11 cellular contexts compared by ENCODE assay signal in genomic region chr11:75733346-75734107, GRCh38. TPM values are rescaled to one million over a fixed set of nuclear protein-coding genes. Genes with fewer than 3 reads are reported as not detected.
DNase-seq lines count a peak whose midpoint lies in the region; ATAC-seq and TF ChIP-seq lines count a peak whose summit lies in the region.
"Had no signal": no experiment of that assay in that cellular context is flagged by ENCODE, and none has a peak within 500 bp of the region (broad histone marks: within the 10 kb centered on the region; RNA-seq: fewer than 3 reads in every experiment).

No MANE protein-coding gene starts in this region.

- no peaks in the 10 kb centered on the region for H4K20me1 ChIP-seq in PC-3 (ENCODE audit: low read length)

- no peak overlapping the region for H3K4me2 ChIP-seq in PC-3 (ENCODE audit: low read length)

- H3K36me3 ChIP-seq in PC-3 (ENCODE audit: low read depth, low read length), result no peaks in the 10 kb centered on the region
- H3K36me3 ChIP-seq in ovary, result no peaks in the 10 kb centered on the region
- H3K36me3 ChIP-seq: HAP-1 had no signal

- intact Hi-C loops in PC-3 (cut with micrococcal nuclease), result no loop called here
- intact Hi-C loops in left colon (cut with DNase I, micrococcal nuclease), result no loop called here
- intact Hi-C loops in ovary (cut with DNase I), result no loop called here

- no peak overlapping the region for H3K27ac Mint-ChIP-seq in activated T-cell treated with anti-CD3 and anti-CD28 coated beads, Interleukin-2, amount 50 U/mL, for 72 hours

- BruUV-seq in PC-3 (replicated peaks; lab: Mats Ljungman, UMichigan), result no TSS peak

- H3K27me3 ChIP-seq in PC-3 (ENCODE audit: low read length) (0 out of 2 replicates have a peak, but pooled peaks cover 3% of the 10 kb centered on the region), ovary (no peaks in the 10 kb centered on the region)

- no peak overlapping the region for H2AFZ ChIP-seq in PC-3 (ENCODE audit: low read length)

- no peak overlapping the region for H3K9ac ChIP-seq in PC-3 (ENCODE audit: low read length)

- 69 to 80% (median 75%) methylated on average over 6 of the region's 6 CpGs for WGBS in ovary, 3 donors

- H3K36me3 Mint-ChIP-seq in activated T-cell treated with anti-CD3 and anti-CD28 coated beads, Interleukin-2, amount 50 U/mL, for 72 hours (ENCODE audit: insufficient read depth in 2 of 2), result no peaks in the 10 kb centered on the region

- H3K4me1 ChIP-seq in PC-3 (ENCODE audit: insufficient read depth, low read length), result peaks cover 7% of the 10 kb centered on the region; the same call in 1 of the 2 replicates
- H3K4me1 ChIP-seq in ovary (ENCODE audit: insufficient read depth), result no peaks in the 10 kb centered on the region
- H3K4me1 ChIP-seq: HAP-1 had no signal

- H3K27ac ChIP-seq in PC-3 (ENCODE audit: low read length) (no peak overlapping the region), ovary (no peak overlapping the region)

- H3K9me2 ChIP-seq in PC-3 (replicated peaks; ENCODE audit: low read length), result no peaks in the 10 kb centered on the region

- peak in 1 of 2 donors; percentile 9 for DNase-seq in activated T-cell treated with anti-CD3 and anti-CD28 coated beads, Interleukin-2, amount 50 U/mL, for 72 hours
- no peak for DNase-seq in activated T-cell treated with anti-CD3 and anti-CD28 coated beads, Interleukin-2, amount 50 U/mL, for 1 hour
- DNase-seq in PC-3 (peak; percentile 31), left colon (no peak), stromal cell of bone marrow (ENCODE audit: low read depth) (peak; percentile 13), GOT3 (lab: John Stamatoyannopoulos, UW) (no peak), ovary (no peak)
- DNase-seq: IMR-90; stimulated activated naive CD4-positive, alpha-beta T cell treated with Interleukin-2 at 50 U/mL for 16 hours had no signal

- H3K4me3 ChIP-seq in PC-3 (ENCODE audit: low read length) (no peak overlapping the region), ovary (no peak overlapping the region)
- H3K4me3 ChIP-seq: HAP-1 had no signal

- CTCF ChIA-PET in PC-3 (lab: Charles Lee), result no interaction called here

- H3K4me1 Mint-ChIP-seq in activated T-cell treated with anti-CD3 and anti-CD28 coated beads, Interleukin-2, amount 50 U/mL, for 72 hours (ENCODE audit: low read depth), result peaks cover 12% of the 10 kb centered on the region

- POLR2A ChIA-PET in PC-3 (lab: Charles Lee; ENCODE audit: unreplicated experiment), result no interaction called here

- no peak for TF ChIP-seq POLR2A in ovary (IDR thresholded peaks at IDR 0.05)

- H3K4me3 Mint-ChIP-seq in activated T-cell treated with anti-CD3 and anti-CD28 coated beads, Interleukin-2, amount 50 U/mL, for 72 hours, result no peak overlapping the region

- peak; percentile 93 to 96 for ATAC-seq in activated T-cell treated with anti-CD3 and anti-CD28 coated beads, Interleukin-2, amount 50 U/mL, for 72 hours (replicated peaks in 1 of 2)
- peak; percentile 37; the same call in 1 of the 2 replicates for ATAC-seq in PC-3
- ATAC-seq in left colon, result peak; percentile 65
- no peak for ATAC-seq in GM19397 (IDR thresholded peaks at IDR 0.05; ENCODE audit: unreplicated experiment)

- H3K27me3 Mint-ChIP-seq in activated T-cell treated with anti-CD3 and anti-CD28 coated beads, Interleukin-2, amount 50 U/mL, for 72 hours (ENCODE audit: low read depth), result peaks cover 9% of the 10 kb centered on the region

- no peaks in the 10 kb centered on the region for H3K9me3 Mint-ChIP-seq in activated T-cell treated with anti-CD3 and anti-CD28 coated beads, Interleukin-2, amount 50 U/mL, for 72 hours

- H3K79me2 ChIP-seq in PC-3 (ENCODE audit: low read length), result no peaks in the 10 kb centered on the region

- H3K9me3 ChIP-seq in PC-3 (ENCODE audit: low read length), result no peaks in the 10 kb centered on the region
- no peaks in the 10 kb centered on the region for H3K9me3 ChIP-seq in ovary
- H3K9me3 ChIP-seq: HAP-1 had no signal

- TF ChIP-seq EP300 in ovary (IDR thresholded peaks at IDR 0.05), result no peak

- no peaks in the 10 kb centered on the region for H3F3A ChIP-seq in PC-3 (ENCODE audit: low read length, unreplicated experiment)

- TF ChIP-seq CTCF in PC-3 (conservative IDR thresholded peaks at IDR 0.05; ENCODE audit: low read depth, low read length) (no peak), ovary (IDR thresholded peaks at IDR 0.05) (no peak)

RNA-seq across cellular contexts. Expression of gene MOGAT2, which starts 15.9 kb away (rescaled TPM):
- total RNA-seq in activated T-cell treated with anti-CD3 and anti-CD28 coated beads, Interleukin-2, amount 50 U/mL, for 72 hours, result not detected
- total RNA-seq in PC-3 (2014; rRNA removed) (not detected in 2 replicates), left colon (100 to 1,000 TPM; 169 to 204 TPM), ovary (1 to 10 TPM in 1 of 7 donors, under 1 TPM in 1, not detected in 5; 0.72 to 1.1 TPM)
- not detected for polyA plus RNA-seq in ovary
- total RNA-seq: IMR-90 had no signal
- polyA plus RNA-seq: IMR-90 had no signal

RNA-seq across cellular contexts. Expression of gene DGAT2, which starts 35.1 kb away (rescaled TPM):
- 1 to 10 TPM; 2.8 to 3.4 TPM for total RNA-seq in activated T-cell treated with anti-CD3 and anti-CD28 coated beads, Interleukin-2, amount 50 U/mL, for 72 hours
- total RNA-seq in PC-3 (2014; rRNA removed) (14.3 and 18.5 TPM in 2 replicates), left colon (1 to 10 TPM; 1.7 to 3.3 TPM), ovary (1 to 10 TPM in 6 of 7 donors, under 1 TPM in 1; 0.69 to 2.1 (median 1.6) TPM)
- polyA plus RNA-seq in ovary, result 10 to 100 TPM in 1 of 2 donors, 1 to 10 TPM in 1; 1.2 to 21.1 TPM

Comparison
In these comparisons a context has a peak if more than half of its experiments do, and no peak if none do; other contexts are left out.
1. DNase-seq: peak in PC-3 (single experiment) and stromal cell of bone marrow (single experiment); none in activated T-cell treated with anti-CD3 and anti-CD28 coated beads, Interleukin-2, amount 50 U/mL, for 1 hour (single experiment), left colon (0 of 2), GOT3 (single experiment) and ovary (0 of 5).
2. RNA of gene MOGAT2, which starts 15.9 kb away (total RNA-seq): 169 to 204 TPM in left colon; 0.72 to 1.1 TPM in ovary, not detected in PC-3 and not detected in activated T-cell treated with anti-CD3 and anti-CD28 coated beads, Interleukin-2, amount 50 U/mL, for 72 hours; every median in the first group is over 10 times any median in the second.